7 cellular contexts compared by ENCODE assay signal in genomic region chr12:30843211-30843610, GRCh38.
"Had no signal": no experiment of that assay in that cellular context is flagged by ENCODE, and none has a peak within 500 bp of the region (broad histone marks: within the 10 kb centered on the region; RNA-seq: fewer than 3 reads in every experiment).

No MANE protein-coding gene starts in this region.

- H3K4me1 ChIP-seq: HAP-1 had no signal

- H3K9me3 ChIP-seq: HAP-1 had no signal

- DNase-seq: GOT3, HFFc6, IMR-90, KG1 had no signal

- H3K4me3 Mint-ChIP-seq: HFFc6 had no signal

- H3K27ac Mint-ChIP-seq: HFFc6 had no signal

- ATAC-seq: HCT116, K562 had no signal

- H3K36me3 ChIP-seq: HAP-1 had no signal

- H3K9me3 Mint-ChIP-seq: HFFc6 had no signal

- H3K4me3 ChIP-seq: HAP-1, K562 had no signal
